ENCODE assay signal across 8 cellular contexts in genomic region chr19:18520848-18521691, GRCh38. TPM values are rescaled to one million over a fixed set of nuclear protein-coding genes. Genes with fewer than 3 reads are reported as not detected.
A peak's percentile ranks its signal among the peaks of the same experiment; 100 is the strongest.
DNase-seq lines count a peak whose midpoint lies in the region; ATAC-seq, FAIRE-seq and TF ChIP-seq lines count a peak whose summit lies in the region.

No MANE protein-coding gene starts in this region.

- H3K4me3 ChIP-seq in GM12864 (ENCODE audit: low read depth, low read length) = peak overlapping the region; percentile 97
- H3K4me3 ChIP-seq in astrocyte (ENCODE audit: insufficient read depth, low read depth, low read length) = peak overlapping the region; percentile 93

- no peaks in the 10 kb centered on the region for H3K27me3 ChIP-seq in astrocyte (ENCODE audit: insufficient read depth, low read length)

- H3K4me3 Mint-ChIP-seq in astrocyte (ENCODE audit: unreplicated experiment) = peak overlapping the region; percentile 97
- H3K4me3 Mint-ChIP-seq in stimulated activated effector memory CD8-positive, alpha-beta T cell treated with anti-CD3 and anti-CD28 coated beads, Interleukin-12 subunit alpha, Interleukin-12 subunit beta, amount 100 ng/mL, for 72 hours = peak overlapping the region; percentile 96

- H3K4me2 ChIP-seq in astrocyte (ENCODE audit: low read length) = peak overlapping the region; percentile 99

- no peak overlapping the region for H2AFZ ChIP-seq in astrocyte (ENCODE audit: low read depth, low read length)

- H3K36me3 ChIP-seq in astrocyte (ENCODE audit: insufficient read depth, low read length) = no peaks in the 10 kb centered on the region

- H3K27me3 Mint-ChIP-seq in astrocyte (ENCODE audit: low read depth, unreplicated experiment) = no peaks in the 10 kb centered on the region

- peak; percentile 47 for DNase-seq in GM12864 (ENCODE audit: low read depth)
- peak; percentile 85 for DNase-seq in NAMALWA (ENCODE audit: low spot score)
- DNase-seq in astrocyte (ENCODE audit: low read depth) = no peak
- DNase-seq in islet precursor cell = peak; percentile 70
- peak in 1 of 2 donors; percentile 67 for DNase-seq in stimulated activated effector memory CD8-positive, alpha-beta T cell treated with anti-CD3 and anti-CD28 coated beads, Interleukin-12 subunit alpha, Interleukin-12 subunit beta, amount 100 ng/mL, for 72 hours (ENCODE audit: low spot score in 2 of 2)
- no peak for DNase-seq in HTR-8/SVneo (ENCODE audit: insufficient read length, low spot score)

- peaks cover 56% of the 10 kb centered on the region for H3K79me2 ChIP-seq in astrocyte (ENCODE audit: insufficient read depth, low read length)

- H3K27ac Mint-ChIP-seq in astrocyte (ENCODE audit: unreplicated experiment) = peak overlapping the region; percentile 98
- H3K27ac Mint-ChIP-seq in stimulated activated effector memory CD8-positive, alpha-beta T cell treated with anti-CD3 and anti-CD28 coated beads, Interleukin-12 subunit alpha, Interleukin-12 subunit beta, amount 100 ng/mL, for 72 hours = peak overlapping the region; percentile 96

- peak overlapping the region; percentile 99 for H3K27ac ChIP-seq in astrocyte (ENCODE audit: low read depth, low read length)

- H3K4me1 ChIP-seq in astrocyte (ENCODE audit: insufficient read depth, low read length) = peaks cover 14% of the 10 kb centered on the region

- no peak for ATAC-seq in stimulated activated effector memory CD8-positive, alpha-beta T cell treated with anti-CD3 and anti-CD28 coated beads, Interleukin-12 subunit alpha, Interleukin-12 subunit beta, amount 100 ng/mL, for 72 hours
- no peak for ATAC-seq in GM19452 (IDR thresholded peaks at IDR 0.05; ENCODE audit: unreplicated experiment)
- no peak for ATAC-seq in GM21423 (IDR thresholded peaks at IDR 0.05; ENCODE audit: unreplicated experiment)

- H3K4me1 Mint-ChIP-seq in astrocyte (ENCODE audit: low read depth, unreplicated experiment) = peaks cover 6% of the 10 kb centered on the region
- H3K4me1 Mint-ChIP-seq in stimulated activated effector memory CD8-positive, alpha-beta T cell treated with anti-CD3 and anti-CD28 coated beads, Interleukin-12 subunit alpha, Interleukin-12 subunit beta, amount 100 ng/mL, for 72 hours = peaks cover 45% of the 10 kb centered on the region

- H3K36me3 Mint-ChIP-seq in astrocyte (ENCODE audit: low read depth, unreplicated experiment) = peaks cover 2% of the 10 kb centered on the region
- H3K36me3 Mint-ChIP-seq in stimulated activated effector memory CD8-positive, alpha-beta T cell treated with anti-CD3 and anti-CD28 coated beads, Interleukin-12 subunit alpha, Interleukin-12 subunit beta, amount 100 ng/mL, for 72 hours = peaks cover 37% of the 10 kb centered on the region

- no peaks in the 10 kb centered on the region for H3K9me3 ChIP-seq in astrocyte (ENCODE audit: insufficient read depth, low read depth, low read length)

- H3K9me3 Mint-ChIP-seq in astrocyte (ENCODE audit: unreplicated experiment) = no peaks in the 10 kb centered on the region
- H3K9me3 Mint-ChIP-seq in stimulated activated effector memory CD8-positive, alpha-beta T cell treated with anti-CD3 and anti-CD28 coated beads, Interleukin-12 subunit alpha, Interleukin-12 subunit beta, amount 100 ng/mL, for 72 hours = no peaks in the 10 kb centered on the region

- peaks cover 44% of the 10 kb centered on the region for H4K20me1 ChIP-seq in astrocyte (ENCODE audit: insufficient read depth, low read length)

- H3K9ac ChIP-seq in astrocyte (ENCODE audit: low read length) = peak overlapping the region; percentile 100

- FAIRE-seq in astrocyte (lab: Jason Lieb, UNC) (no peak), HTR-8/SVneo (lab: Jason Lieb, UNC) (no peak)

- TF ChIP-seq CTCF in GM12864 (IDR thresholded peaks at IDR 0.05; ENCODE audit: low read depth, low read length, missing control alignments) (peak; percentile 8), astrocyte (IDR thresholded peaks at IDR 0.05; ENCODE audit: insufficient read depth, low read depth, low read length) (no peak)

RNA-seq across cellular contexts. Expression of gene ELL, which starts 0.8 kb away (rescaled TPM):
- 16.0 TPM in 2 replicates for total RNA-seq in astrocyte

RNA-seq across cellular contexts. Expression of gene FKBP8, which starts 22.3 kb away (rescaled TPM):
- total RNA-seq in astrocyte = 246 and 251 TPM in 2 replicates

RNA-seq across cellular contexts. Expression of gene KXD1, which starts 36.6 kb away (rescaled TPM):
- 73.4 and 80.2 TPM in 2 replicates for total RNA-seq in astrocyte

RNA-seq across cellular contexts. Expression of gene UBA52, which starts 50.6 kb away (rescaled TPM):
- total RNA-seq in astrocyte = 1,213 and 1,287 TPM in 2 replicates

Comparison
In these comparisons a context has a peak if more than half of its experiments do, and no peak if none do; other contexts are left out.
1. DNase-seq: peak in GM12864 (single experiment), NAMALWA (single experiment) and islet precursor cell (single experiment); none in astrocyte (single experiment) and HTR-8/SVneo (single experiment).